In genomic region chr11:73478737-73479347, GRCh38 we compare ENCODE assay signal across 8 cellular contexts.
DNase-seq lines count a peak whose midpoint lies in the region; ATAC-seq and TF ChIP-seq lines count a peak whose summit lies in the region.

No MANE protein-coding gene starts in this region.

- DNase-seq in CD14-positive monocyte (ENCODE audit: low spot score) (no peak), HFF-Myc (ENCODE audit: extremely low read depth, low read depth) (no peak), SJCRH30 (peak; percentile 9 to 56), hepatic stellate cell (ENCODE audit: low spot score) (peak; percentile 30), neuronal stem cell (ENCODE audit: low spot score) (no peak), DMS153 (lab: John Stamatoyannopoulos, UW) (no peak)
- no peak for DNase-seq in effector CD8-positive, alpha-beta T cell (lab: John Stamatoyannopoulos, UW)

- H2BK12ac ChIP-seq in neuronal stem cell (ENCODE audit: low read length): no peak overlapping the region

- no peak overlapping the region for H3K27ac Mint-ChIP-seq in CD14-positive monocyte

- no peak overlapping the region for H3K27ac ChIP-seq in SJCRH30
- no peak overlapping the region for H3K27ac ChIP-seq in neuronal stem cell (replicated peaks; ENCODE audit: low read length)

- H4K91ac ChIP-seq in neuronal stem cell (ENCODE audit: low read depth, low read length, poor library complexity): no peak overlapping the region

- no peak overlapping the region for H3K4me3 Mint-ChIP-seq in CD14-positive monocyte

- no peak overlapping the region for H3K23ac ChIP-seq in neuronal stem cell (ENCODE audit: low read depth, low read length, poor library complexity)

- 0 out of 2 replicates have a peak, but pooled peaks cover 3% of the 10 kb centered on the region for H3K27me3 ChIP-seq in SJCRH30
- H3K27me3 ChIP-seq in neuronal stem cell (ENCODE audit: control insufficient read depth in 3 of 3, insufficient read depth in 3 of 3, low read depth in 1 of 3, low read length in 3 of 3): no peaks in the 10 kb centered on the region

- H3K36me3 Mint-ChIP-seq in CD14-positive monocyte: peaks cover 6 to 9% of the 10 kb centered on the region in 2 donors

- no peak for ATAC-seq in GM19452 (IDR thresholded peaks at IDR 0.05; ENCODE audit: unreplicated experiment)

- no peak overlapping the region for H3K4me2 ChIP-seq in neuronal stem cell (ENCODE audit: insufficient read depth, low read length, poor library complexity, severe bottlenecking)

- intact Hi-C loops in CD14-positive monocyte (cut with micrococcal nuclease): loop anchor here in 1 of 2 donors (10.0 kb wide), 1 partner anchor 54 kb away; no protein-coding TSS in a partner anchor

- peaks cover 0 to 2% (median 0%) of the 10 kb centered on the region in 3 donors for H3K27me3 Mint-ChIP-seq in CD14-positive monocyte (ENCODE audit: low read depth in 3 of 3)

- H2BK15ac ChIP-seq in neuronal stem cell (ENCODE audit: low read length): no peak overlapping the region

- H3K36me3 ChIP-seq in SJCRH30 (no peaks in the 10 kb centered on the region), neuronal stem cell (replicated peaks in 1 of 2; ENCODE audit: control insufficient read depth in 2 of 2, insufficient read depth in 2 of 2, low read length in 2 of 2) (no peaks in the 10 kb centered on the region)

- H3K18ac ChIP-seq in neuronal stem cell (ENCODE audit: low read length): no peak overlapping the region

- no peak overlapping the region for H2AFZ ChIP-seq in neuronal stem cell (ENCODE audit: low read length)

- no peak overlapping the region for H3K9ac ChIP-seq in neuronal stem cell (ENCODE audit: low read depth, low read length, poor library complexity)

- H3K4me3 ChIP-seq in HFF-Myc (replicated peaks; ENCODE audit: low read depth, low read length) (no peak overlapping the region), SJCRH30 (no peak overlapping the region), neuronal stem cell (ENCODE audit: low read length in 2 of 2) (no peak overlapping the region)

- H2BK5ac ChIP-seq in neuronal stem cell (ENCODE audit: low read length): no peak overlapping the region

- no peak overlapping the region for H3K14ac ChIP-seq in neuronal stem cell (ENCODE audit: low read length)

- no peak overlapping the region for H4K8ac ChIP-seq in neuronal stem cell (ENCODE audit: low read depth, low read length)

- no CpG with 5 or more reads among the region's 1 CpG for WGBS in neuronal stem cell (ENCODE audit: extremely low coverage in 2 of 2, insufficient read length in 2 of 2, insufficient replicate concordance in 1 of 2), 2 donors

- no peak overlapping the region for H3K4ac ChIP-seq in neuronal stem cell (ENCODE audit: low read length)

- no peaks in the 10 kb centered on the region for H3K4me1 ChIP-seq in SJCRH30
- no peaks in the 10 kb centered on the region for H3K4me1 ChIP-seq in neuronal stem cell (ENCODE audit: control insufficient read depth in 2 of 2, insufficient read depth in 1 of 2, low read depth in 1 of 2, low read length in 2 of 2)

- H3K4me1 Mint-ChIP-seq in CD14-positive monocyte: peaks cover 21% of the 10 kb centered on the region

- no peak overlapping the region for H2BK120ac ChIP-seq in neuronal stem cell (ENCODE audit: low read depth, low read length)

- TF ChIP-seq CTCF in CD14-positive monocyte (IDR thresholded peaks at IDR 0.05) (peak; percentile 57), HFF-Myc (IDR thresholded peaks at IDR 0.05; ENCODE audit: low read depth, low read length, missing control alignments) (peak; percentile 91)

- peaks cover 2% of the 10 kb centered on the region for H3K79me1 ChIP-seq in neuronal stem cell (ENCODE audit: low read depth, low read length)

- H3K9me3 ChIP-seq in SJCRH30 (replicated peaks) (0 out of 2 replicates have a peak, but pooled peaks cover 3% of the 10 kb centered on the region), neuronal stem cell (replicated peaks in 1 of 2; ENCODE audit: control insufficient read depth in 2 of 2, insufficient read depth in 1 of 2, low read depth in 1 of 2, low read length in 2 of 2) (peaks cover 0 to 18% of the 10 kb centered on the region in 2 donors)

- H2AK5ac ChIP-seq in neuronal stem cell (ENCODE audit: low read depth, low read length): no peak overlapping the region

- H3K9me3 Mint-ChIP-seq in CD14-positive monocyte: peaks cover 3 to 12% (median 8%) of the 10 kb centered on the region in 7 donors

Comparison
In these comparisons a context has a peak if more than half of its experiments do, and no peak if none do; other contexts are left out.
1. DNase-seq: peak in SJCRH30 (2 of 2) and hepatic stellate cell (single experiment); none in CD14-positive monocyte (single experiment), HFF-Myc (single experiment), effector CD8-positive, alpha-beta T cell (single experiment), neuronal stem cell (single experiment) and DMS153 (single experiment).